Comparison of ENCODE assay signal across 1 cellular context in the genomic region with DNA sequence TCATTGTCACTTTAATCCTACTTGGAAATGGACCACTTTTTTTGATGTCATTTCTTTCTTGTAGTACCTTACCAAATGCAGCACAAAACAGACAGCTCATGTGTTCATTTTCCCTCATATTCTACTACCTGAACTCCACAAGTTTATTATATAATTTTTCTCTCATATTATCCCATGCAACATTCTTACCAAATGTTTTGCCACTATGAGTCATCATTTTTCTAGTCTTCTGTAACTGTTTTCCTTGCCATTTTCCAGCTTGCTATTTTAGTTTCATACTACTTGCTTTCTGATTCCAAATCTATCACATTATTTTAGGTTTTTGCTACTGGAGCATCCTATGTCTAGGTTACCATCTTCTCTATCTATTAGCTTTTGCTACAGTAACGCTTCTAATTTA.
TF ChIP-seq lines count a peak whose summit lies in the region.

No MANE protein-coding gene starts in this region.

TF ChIP-seq in SK-N-SH treated with all-trans-retinoic acid at 6 μM for 48 hours, 23 proteins besides CTCF, POLR2A, EP300 and RAD21 (continued from another document):
- TF ChIP-seq, protein P1, sequence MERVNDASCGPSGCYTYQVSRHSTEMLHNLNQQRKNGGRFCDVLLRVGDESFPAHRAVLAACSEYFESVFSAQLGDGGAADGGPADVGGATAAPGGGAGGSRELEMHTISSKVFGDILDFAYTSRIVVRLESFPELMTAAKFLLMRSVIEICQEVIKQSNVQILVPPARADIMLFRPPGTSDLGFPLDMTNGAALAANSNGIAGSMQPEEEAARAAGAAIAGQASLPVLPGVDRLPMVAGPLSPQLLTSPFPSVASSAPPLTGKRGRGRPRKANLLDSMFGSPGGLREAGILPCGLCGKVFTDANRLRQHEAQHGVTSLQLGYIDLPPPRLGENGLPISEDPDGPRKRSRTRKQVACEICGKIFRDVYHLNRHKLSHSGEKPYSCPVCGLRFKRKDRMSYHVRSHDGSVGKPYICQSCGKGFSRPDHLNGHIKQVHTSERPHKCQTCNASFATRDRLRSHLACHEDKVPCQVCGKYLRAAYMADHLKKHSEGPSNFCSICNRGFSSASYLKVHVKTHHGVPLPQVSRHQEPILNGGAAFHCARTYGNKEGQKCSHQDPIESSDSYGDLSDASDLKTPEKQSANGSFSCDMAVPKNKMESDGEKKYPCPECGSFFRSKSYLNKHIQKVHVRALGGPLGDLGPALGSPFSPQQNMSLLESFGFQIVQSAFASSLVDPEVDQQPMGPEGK (CRISPR knock-in tag; IDR thresholded peaks at IDR 0.05; ENCODE audit: borderline replicate concordance): no peak
- TF ChIP-seq ZFP30 (CRISPR knock-in tag; IDR thresholded peaks at IDR 0.05) (no peak), POU6F1 (CRISPR knock-in tag; IDR thresholded peaks at IDR 0.05; ENCODE audit: borderline replicate concordance, low read depth) (no peak), TCF4 (CRISPR knock-in tag; IDR thresholded peaks at IDR 0.05; ENCODE audit: borderline replicate concordance) (no peak), TOX (CRISPR knock-in tag; IDR thresholded peaks at IDR 0.05; ENCODE audit: borderline replicate concordance) (no peak)
